In the genomic region with DNA sequence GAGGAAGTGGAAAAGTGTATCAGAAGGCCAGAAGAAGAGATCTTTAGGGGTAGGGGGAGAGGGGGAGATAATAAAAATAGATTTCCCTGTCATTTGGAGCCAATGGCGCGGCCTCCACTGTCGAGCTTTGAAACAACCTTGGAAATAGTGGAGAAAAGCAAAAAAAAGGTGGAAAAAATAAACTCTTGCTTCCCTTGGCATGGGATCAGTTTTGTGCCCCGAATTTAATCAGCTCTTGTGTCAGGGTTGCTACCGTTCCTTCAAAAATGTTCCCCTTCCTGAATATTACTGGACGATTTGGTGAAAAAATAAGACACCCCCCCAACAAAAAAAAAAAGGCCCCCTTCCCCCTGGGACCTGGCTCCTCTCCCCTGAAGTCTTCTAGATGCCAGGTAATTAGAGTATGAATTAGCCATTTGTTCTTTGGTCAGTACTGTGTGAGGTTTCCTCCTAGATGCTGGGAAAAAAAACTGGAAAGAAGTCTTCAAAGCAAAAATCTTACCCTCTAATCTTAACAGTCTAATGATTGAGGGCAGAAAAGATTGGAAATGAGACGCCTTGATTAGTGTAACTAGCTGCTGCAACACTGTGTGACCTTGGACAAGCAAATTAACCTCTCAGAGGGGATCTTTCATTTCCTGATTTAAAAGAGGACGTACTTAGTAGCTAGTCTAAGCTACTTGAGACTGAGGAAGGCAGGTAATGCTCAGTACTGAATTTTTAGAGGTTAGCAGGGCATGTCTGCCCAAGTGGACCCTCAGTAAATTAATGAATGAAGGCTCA, we compare ENCODE assay signal across 1 cellular context.
TF ChIP-seq lines count a peak whose summit lies in the region.

No MANE protein-coding gene starts in this region.

TF ChIP-seq in GM12878, 131 proteins besides CTCF, POLR2A, EP300 and RAD21 (continued from another document):
- TF ChIP-seq PAX5 (IDR thresholded peaks at IDR 0.05; ENCODE audit: borderline replicate concordance, low read depth, low read length) (no peak), SIX5 (IDR thresholded peaks at IDR 0.05; ENCODE audit: low read depth, low read length, severe bottlenecking) (no peak), MTA2 (IDR thresholded peaks at IDR 0.05; ENCODE audit: low read depth) (peak; percentile 12; the same call in 1 of the 2 replicates), NR2F1 (conservative IDR thresholded peaks at IDR 0.05) (peak; percentile 67), DPF2 (IDR thresholded peaks at IDR 0.05) (no peak), TCF3 (IDR thresholded peaks at IDR 0.05; ENCODE audit: borderline replicate concordance, insufficient read depth, low read depth, low read length) (no peak), CEBPB (IDR thresholded peaks at IDR 0.05; ENCODE audit: borderline replicate concordance in 1 of 2, low read depth in 2 of 2, low read length in 2 of 2) (no peak), ZNF622 (IDR thresholded peaks at IDR 0.05) (no peak), FOS (IDR thresholded peaks at IDR 0.05; ENCODE audit: borderline replicate concordance, extremely low read depth, insufficient read length) (no peak), SPI1 (IDR thresholded peaks at IDR 0.05; ENCODE audit: borderline replicate concordance, insufficient read depth, low read depth, low read length) (peak; percentile 55; the same call in 1 of the 2 replicates), SP1 (IDR thresholded peaks at IDR 0.05; ENCODE audit: low read depth, low read length) (no peak), IKZF2 (IDR thresholded peaks at IDR 0.05) (peak in 1 of 2 experiments; percentile 33; a peak in 2 of 4 replicates), HCFC1 (IDR thresholded peaks at IDR 0.05; ENCODE audit: low read length) (no peak), STAT1 (conservative IDR thresholded peaks at IDR 0.05) (no peak), ZNF274 (IDR thresholded peaks at IDR 0.05; ENCODE audit: insufficient read depth, insufficient read length) (no peak), RUNX3 (IDR thresholded peaks at IDR 0.05; ENCODE audit: low read length) (peak; percentile 3; the same call in 1 of the 2 replicates), ZNF24 (IDR thresholded peaks at IDR 0.05) (peak; percentile 53), NFIC (IDR thresholded peaks at IDR 0.05; ENCODE audit: low read depth, low read length) (0 out of 2 replicates have a peak, but pooled peaks have one; percentile 34), TBL1XR1 (IDR thresholded peaks at IDR 0.05; ENCODE audit: low read depth, low read length) (no peak), NBN (IDR thresholded peaks at IDR 0.05) (0 out of 2 replicates have a peak, but pooled peaks have one; percentile 1), ESRRA (IDR thresholded peaks at IDR 0.05; ENCODE audit: low read length) (peak; percentile 91; the same call in 1 of the 2 replicates), SIN3A (IDR thresholded peaks at IDR 0.05; ENCODE audit: low read depth, low read length) (0 out of 2 replicates have a peak, but pooled peaks have one; percentile 40), POLR2AphosphoS5 (IDR thresholded peaks at IDR 0.05; ENCODE audit: low read length) (peak; percentile 66)
- TF ChIP-seq, protein P1, sequence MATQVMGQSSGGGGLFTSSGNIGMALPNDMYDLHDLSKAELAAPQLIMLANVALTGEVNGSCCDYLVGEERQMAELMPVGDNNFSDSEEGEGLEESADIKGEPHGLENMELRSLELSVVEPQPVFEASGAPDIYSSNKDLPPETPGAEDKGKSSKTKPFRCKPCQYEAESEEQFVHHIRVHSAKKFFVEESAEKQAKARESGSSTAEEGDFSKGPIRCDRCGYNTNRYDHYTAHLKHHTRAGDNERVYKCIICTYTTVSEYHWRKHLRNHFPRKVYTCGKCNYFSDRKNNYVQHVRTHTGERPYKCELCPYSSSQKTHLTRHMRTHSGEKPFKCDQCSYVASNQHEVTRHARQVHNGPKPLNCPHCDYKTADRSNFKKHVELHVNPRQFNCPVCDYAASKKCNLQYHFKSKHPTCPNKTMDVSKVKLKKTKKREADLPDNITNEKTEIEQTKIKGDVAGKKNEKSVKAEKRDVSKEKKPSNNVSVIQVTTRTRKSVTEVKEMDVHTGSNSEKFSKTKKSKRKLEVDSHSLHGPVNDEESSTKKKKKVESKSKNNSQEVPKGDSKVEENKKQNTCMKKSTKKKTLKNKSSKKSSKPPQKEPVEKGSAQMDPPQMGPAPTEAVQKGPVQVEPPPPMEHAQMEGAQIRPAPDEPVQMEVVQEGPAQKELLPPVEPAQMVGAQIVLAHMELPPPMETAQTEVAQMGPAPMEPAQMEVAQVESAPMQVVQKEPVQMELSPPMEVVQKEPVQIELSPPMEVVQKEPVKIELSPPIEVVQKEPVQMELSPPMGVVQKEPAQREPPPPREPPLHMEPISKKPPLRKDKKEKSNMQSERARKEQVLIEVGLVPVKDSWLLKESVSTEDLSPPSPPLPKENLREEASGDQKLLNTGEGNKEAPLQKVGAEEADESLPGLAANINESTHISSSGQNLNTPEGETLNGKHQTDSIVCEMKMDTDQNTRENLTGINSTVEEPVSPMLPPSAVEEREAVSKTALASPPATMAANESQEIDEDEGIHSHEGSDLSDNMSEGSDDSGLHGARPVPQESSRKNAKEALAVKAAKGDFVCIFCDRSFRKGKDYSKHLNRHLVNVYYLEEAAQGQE (IDR thresholded peaks at IDR 0.05; ENCODE audit: low read depth, low read length): no peak
- TF ChIP-seq, protein P2, sequence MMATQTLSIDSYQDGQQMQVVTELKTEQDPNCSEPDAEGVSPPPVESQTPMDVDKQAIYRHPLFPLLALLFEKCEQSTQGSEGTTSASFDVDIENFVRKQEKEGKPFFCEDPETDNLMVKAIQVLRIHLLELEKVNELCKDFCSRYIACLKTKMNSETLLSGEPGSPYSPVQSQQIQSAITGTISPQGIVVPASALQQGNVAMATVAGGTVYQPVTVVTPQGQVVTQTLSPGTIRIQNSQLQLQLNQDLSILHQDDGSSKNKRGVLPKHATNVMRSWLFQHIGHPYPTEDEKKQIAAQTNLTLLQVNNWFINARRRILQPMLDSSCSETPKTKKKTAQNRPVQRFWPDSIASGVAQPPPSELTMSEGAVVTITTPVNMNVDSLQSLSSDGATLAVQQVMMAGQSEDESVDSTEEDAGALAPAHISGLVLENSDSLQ (IDR thresholded peaks at IDR 0.05): no peak
- TF ChIP-seq, protein P3, sequence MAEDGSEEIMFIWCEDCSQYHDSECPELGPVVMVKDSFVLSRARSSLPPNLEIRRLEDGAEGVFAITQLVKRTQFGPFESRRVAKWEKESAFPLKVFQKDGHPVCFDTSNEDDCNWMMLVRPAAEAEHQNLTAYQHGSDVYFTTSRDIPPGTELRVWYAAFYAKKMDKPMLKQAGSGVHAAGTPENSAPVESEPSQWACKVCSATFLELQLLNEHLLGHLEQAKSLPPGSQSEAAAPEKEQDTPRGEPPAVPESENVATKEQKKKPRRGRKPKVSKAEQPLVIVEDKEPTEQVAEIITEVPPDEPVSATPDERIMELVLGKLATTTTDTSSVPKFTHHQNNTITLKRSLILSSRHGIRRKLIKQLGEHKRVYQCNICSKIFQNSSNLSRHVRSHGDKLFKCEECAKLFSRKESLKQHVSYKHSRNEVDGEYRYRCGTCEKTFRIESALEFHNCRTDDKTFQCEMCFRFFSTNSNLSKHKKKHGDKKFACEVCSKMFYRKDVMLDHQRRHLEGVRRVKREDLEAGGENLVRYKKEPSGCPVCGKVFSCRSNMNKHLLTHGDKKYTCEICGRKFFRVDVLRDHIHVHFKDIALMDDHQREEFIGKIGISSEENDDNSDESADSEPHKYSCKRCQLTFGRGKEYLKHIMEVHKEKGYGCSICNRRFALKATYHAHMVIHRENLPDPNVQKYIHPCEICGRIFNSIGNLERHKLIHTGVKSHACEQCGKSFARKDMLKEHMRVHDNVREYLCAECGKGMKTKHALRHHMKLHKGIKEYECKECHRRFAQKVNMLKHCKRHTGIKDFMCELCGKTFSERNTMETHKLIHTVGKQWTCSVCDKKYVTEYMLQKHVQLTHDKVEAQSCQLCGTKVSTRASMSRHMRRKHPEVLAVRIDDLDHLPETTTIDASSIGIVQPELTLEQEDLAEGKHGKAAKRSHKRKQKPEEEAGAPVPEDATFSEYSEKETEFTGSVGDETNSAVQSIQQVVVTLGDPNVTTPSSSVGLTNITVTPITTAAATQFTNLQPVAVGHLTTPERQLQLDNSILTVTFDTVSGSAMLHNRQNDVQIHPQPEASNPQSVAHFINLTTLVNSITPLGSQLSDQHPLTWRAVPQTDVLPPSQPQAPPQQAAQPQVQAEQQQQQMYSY (CRISPR knock-in tag; IDR thresholded peaks at IDR 0.05): no peak
- TF ChIP-seq, protein P4, sequence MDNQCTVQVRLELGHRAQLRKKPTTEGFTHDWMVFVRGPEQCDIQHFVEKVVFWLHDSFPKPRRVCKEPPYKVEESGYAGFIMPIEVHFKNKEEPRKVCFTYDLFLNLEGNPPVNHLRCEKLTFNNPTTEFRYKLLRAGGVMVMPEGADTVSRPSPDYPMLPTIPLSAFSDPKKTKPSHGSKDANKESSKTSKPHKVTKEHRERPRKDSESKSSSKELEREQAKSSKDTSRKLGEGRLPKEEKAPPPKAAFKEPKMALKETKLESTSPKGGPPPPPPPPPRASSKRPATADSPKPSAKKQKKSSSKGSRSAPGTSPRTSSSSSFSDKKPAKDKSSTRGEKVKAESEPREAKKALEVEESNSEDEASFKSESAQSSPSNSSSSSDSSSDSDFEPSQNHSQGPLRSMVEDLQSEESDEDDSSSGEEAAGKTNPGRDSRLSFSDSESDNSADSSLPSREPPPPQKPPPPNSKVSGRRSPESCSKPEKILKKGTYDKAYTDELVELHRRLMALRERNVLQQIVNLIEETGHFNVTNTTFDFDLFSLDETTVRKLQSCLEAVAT (IDR thresholded peaks at IDR 0.05): no peak; the same call in 1 of the 2 replicates
- TF ChIP-seq, protein P5, sequence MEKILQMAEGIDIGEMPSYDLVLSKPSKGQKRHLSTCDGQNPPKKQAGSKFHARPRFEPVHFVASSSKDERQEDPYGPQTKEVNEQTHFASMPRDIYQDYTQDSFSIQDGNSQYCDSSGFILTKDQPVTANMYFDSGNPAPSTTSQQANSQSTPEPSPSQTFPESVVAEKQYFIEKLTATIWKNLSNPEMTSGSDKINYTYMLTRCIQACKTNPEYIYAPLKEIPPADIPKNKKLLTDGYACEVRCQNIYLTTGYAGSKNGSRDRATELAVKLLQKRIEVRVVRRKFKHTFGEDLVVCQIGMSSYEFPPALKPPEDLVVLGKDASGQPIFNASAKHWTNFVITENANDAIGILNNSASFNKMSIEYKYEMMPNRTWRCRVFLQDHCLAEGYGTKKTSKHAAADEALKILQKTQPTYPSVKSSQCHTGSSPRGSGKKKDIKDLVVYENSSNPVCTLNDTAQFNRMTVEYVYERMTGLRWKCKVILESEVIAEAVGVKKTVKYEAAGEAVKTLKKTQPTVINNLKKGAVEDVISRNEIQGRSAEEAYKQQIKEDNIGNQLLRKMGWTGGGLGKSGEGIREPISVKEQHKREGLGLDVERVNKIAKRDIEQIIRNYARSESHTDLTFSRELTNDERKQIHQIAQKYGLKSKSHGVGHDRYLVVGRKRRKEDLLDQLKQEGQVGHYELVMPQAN (conservative IDR thresholded peaks at IDR 0.05): peak; percentile 60; the same call in 1 of the 2 replicates
- TF ChIP-seq, protein P6, sequence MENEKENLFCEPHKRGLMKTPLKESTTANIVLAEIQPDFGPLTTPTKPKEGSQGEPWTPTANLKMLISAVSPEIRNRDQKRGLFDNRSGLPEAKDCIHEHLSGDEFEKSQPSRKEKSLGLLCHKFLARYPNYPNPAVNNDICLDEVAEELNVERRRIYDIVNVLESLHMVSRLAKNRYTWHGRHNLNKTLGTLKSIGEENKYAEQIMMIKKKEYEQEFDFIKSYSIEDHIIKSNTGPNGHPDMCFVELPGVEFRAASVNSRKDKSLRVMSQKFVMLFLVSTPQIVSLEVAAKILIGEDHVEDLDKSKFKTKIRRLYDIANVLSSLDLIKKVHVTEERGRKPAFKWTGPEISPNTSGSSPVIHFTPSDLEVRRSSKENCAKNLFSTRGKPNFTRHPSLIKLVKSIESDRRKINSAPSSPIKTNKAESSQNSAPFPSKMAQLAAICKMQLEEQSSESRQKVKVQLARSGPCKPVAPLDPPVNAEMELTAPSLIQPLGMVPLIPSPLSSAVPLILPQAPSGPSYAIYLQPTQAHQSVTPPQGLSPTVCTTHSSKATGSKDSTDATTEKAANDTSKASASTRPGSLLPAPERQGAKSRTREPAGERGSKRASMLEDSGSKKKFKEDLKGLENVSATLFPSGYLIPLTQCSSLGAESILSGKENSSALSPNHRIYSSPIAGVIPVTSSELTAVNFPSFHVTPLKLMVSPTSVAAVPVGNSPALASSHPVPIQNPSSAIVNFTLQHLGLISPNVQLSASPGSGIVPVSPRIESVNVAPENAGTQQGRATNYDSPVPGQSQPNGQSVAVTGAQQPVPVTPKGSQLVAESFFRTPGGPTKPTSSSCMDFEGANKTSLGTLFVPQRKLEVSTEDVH (IDR thresholded peaks at IDR 0.05; ENCODE audit: low read depth, partially characterized antibody): no peak
- TF ChIP-seq, protein P7, sequence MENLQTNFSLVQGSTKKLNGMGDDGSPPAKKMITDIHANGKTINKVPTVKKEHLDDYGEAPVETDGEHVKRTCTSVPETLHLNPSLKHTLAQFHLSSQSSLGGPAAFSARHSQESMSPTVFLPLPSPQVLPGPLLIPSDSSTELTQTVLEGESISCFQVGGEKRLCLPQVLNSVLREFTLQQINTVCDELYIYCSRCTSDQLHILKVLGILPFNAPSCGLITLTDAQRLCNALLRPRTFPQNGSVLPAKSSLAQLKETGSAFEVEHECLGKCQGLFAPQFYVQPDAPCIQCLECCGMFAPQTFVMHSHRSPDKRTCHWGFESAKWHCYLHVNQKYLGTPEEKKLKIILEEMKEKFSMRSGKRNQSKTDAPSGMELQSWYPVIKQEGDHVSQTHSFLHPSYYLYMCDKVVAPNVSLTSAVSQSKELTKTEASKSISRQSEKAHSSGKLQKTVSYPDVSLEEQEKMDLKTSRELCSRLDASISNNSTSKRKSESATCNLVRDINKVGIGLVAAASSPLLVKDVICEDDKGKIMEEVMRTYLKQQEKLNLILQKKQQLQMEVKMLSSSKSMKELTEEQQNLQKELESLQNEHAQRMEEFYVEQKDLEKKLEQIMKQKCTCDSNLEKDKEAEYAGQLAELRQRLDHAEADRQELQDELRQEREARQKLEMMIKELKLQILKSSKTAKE (IDR thresholded peaks at IDR 0.05; ENCODE audit: low read depth, poor library complexity, severe bottlenecking): no peak
- TF ChIP-seq, protein P8, sequence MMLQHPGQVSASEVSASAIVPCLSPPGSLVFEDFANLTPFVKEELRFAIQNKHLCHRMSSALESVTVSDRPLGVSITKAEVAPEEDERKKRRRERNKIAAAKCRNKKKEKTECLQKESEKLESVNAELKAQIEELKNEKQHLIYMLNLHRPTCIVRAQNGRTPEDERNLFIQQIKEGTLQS (IDR thresholded peaks at IDR 0.05; ENCODE audit: borderline replicate concordance, extremely low read depth, low read depth, low read length): no peak
